In the genomic region with DNA sequence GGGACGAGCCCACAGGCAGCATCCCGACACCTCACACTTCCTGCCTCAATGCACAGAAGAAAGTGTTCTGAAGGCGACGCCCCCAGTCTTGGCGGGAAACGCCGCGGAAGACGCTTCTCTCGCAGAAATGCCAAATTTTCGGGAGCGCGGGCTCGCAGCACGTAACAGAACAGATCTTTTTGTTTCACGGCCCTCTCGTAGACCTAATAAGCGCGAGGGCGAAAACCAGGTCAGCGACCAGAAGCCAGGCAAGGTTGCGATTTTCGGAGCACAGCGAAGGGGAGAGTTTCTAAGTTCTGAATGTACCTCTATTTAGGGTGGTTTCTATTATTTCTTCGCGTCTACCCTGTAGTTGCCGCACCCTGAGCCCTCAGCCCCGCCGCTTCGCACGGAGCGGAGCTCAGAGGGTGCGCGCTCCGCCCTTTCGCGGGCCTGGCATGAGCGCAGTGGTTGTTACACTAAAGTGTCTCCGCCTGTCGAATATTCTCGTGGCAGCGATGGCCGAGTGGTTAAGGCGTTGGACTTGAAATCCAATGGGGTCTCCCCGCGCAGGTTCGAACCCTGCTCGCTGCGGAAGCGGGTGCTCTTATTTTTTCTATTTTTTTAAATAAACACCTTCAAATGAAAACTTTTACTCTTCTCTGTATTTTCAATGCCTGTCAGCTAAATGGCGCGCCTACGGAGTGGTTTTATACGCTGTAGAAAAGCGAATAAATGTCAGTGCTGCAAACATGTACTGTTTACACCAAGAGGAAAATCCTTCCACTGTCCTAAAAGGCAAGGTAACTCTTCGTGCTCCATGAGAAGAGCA, we compare ENCODE assay signal across 8 cellular contexts.
DNase-seq lines count a peak whose midpoint lies in the region; ATAC-seq and TF ChIP-seq lines count a peak whose summit lies in the region.

No MANE protein-coding gene starts in this region.

- CTCF ChIA-PET in naive thymus-derived CD4-positive, alpha-beta T cell (lab: Charles Lee): interaction anchor here (0.9 to 1.2 kb wide), 2 partner anchors 24 to 52 kb away, joined by 3 read pairs; no protein-coding TSS in a partner anchor

- H3K36me3 ChIP-seq in GM23338 (ENCODE audit: insufficient read depth): no peaks in the 10 kb centered on the region
- H3K36me3 ChIP-seq in naive thymus-derived CD4-positive, alpha-beta T cell (ENCODE audit: control insufficient read depth in 2 of 3, insufficient read depth in 3 of 3, low read length in 3 of 3): no peaks in the 10 kb centered on the region

- H3K4me1 Mint-ChIP-seq in GM23338: no peaks in the 10 kb centered on the region
- H3K4me1 Mint-ChIP-seq in activated T-helper 17 cell treated with anti-CD3 and anti-CD28 coated beads, Interleukin-2, amount 50 U/mL, for 72 hours: peaks cover 8% of the 10 kb centered on the region
- H3K4me1 Mint-ChIP-seq in naive thymus-derived CD4-positive, alpha-beta T cell: peaks cover 0 to 37% (median 14%) of the 10 kb centered on the region in 7 donors
- H3K4me1 Mint-ChIP-seq in stimulated activated memory B cell treated with anti-CD40 and anti-IgM and Interleukin-4, amounts not matched to agents 10 μg/mL and 1 μg/mL and 100 μg/mL, for 72 hours: peaks cover 10% of the 10 kb centered on the region

- H3K27me3 Mint-ChIP-seq in GM23338 (ENCODE audit: insufficient read depth, low read depth, poor library complexity): peaks cover 20% of the 10 kb centered on the region
- no peaks in the 10 kb centered on the region for H3K27me3 Mint-ChIP-seq in activated T-helper 17 cell treated with anti-CD3 and anti-CD28 coated beads, Interleukin-2, amount 50 U/mL, for 72 hours
- H3K27me3 Mint-ChIP-seq in naive thymus-derived CD4-positive, alpha-beta T cell: peaks cover 0 to 16% (median 0%) of the 10 kb centered on the region in 5 donors
- no peaks in the 10 kb centered on the region for H3K27me3 Mint-ChIP-seq in stimulated activated memory B cell treated with anti-CD40 and anti-IgM and Interleukin-4, amounts not matched to agents 10 μg/mL and 1 μg/mL and 100 μg/mL, for 72 hours

- H2AFZ ChIP-seq in GM23338: peak overlapping the region; percentile 96

- peak; percentile 70 for DNase-seq in DMS79 (lab: John Stamatoyannopoulos, UW)
- peak; percentile 98 for DNase-seq in GM23338 (ENCODE audit: low spot score)
- DNase-seq in Kasumi-1 (lab: John Stamatoyannopoulos, UW): peak; percentile 98 to 99
- DNase-seq in RKO (ENCODE audit: low spot score): peak; percentile 97
- DNase-seq in fibroblast of mammary gland (ENCODE audit: low read depth): peak; percentile 88
- peak; percentile 96 to 99 (median 98) for DNase-seq in naive thymus-derived CD4-positive, alpha-beta T cell

- H3K4me3 Mint-ChIP-seq in GM23338: peak overlapping the region; percentile 94
- H3K4me3 Mint-ChIP-seq in activated T-helper 17 cell treated with anti-CD3 and anti-CD28 coated beads, Interleukin-2, amount 50 U/mL, for 72 hours: peak overlapping the region; percentile 94
- peak overlapping the region; percentile 81 to 99 (median 94) for H3K4me3 Mint-ChIP-seq in naive thymus-derived CD4-positive, alpha-beta T cell
- peak overlapping the region; percentile 91 for H3K4me3 Mint-ChIP-seq in stimulated activated memory B cell treated with anti-CD40 and anti-IgM and Interleukin-4, amounts not matched to agents 10 μg/mL and 1 μg/mL and 100 μg/mL, for 72 hours

- H3K4me3 ChIP-seq in GM23338 (peak overlapping the region; percentile 70), fibroblast of mammary gland (ENCODE audit: control insufficient read depth, low read depth, low read length) (peak overlapping the region; percentile 88)
- peak overlapping the region; percentile 99 for H3K4me3 ChIP-seq in naive thymus-derived CD4-positive, alpha-beta T cell (ENCODE audit: low read length)

- H3K4me1 ChIP-seq in GM23338 (ENCODE audit: insufficient read depth): no peaks in the 10 kb centered on the region
- peaks cover 4 to 6% of the 10 kb centered on the region in 2 donors for H3K4me1 ChIP-seq in naive thymus-derived CD4-positive, alpha-beta T cell (ENCODE audit: control insufficient read depth in 2 of 2, insufficient read depth in 2 of 2, low read length in 2 of 2)

- H3F3A ChIP-seq in GM23338 (replicated peaks; ENCODE audit: low read depth): peaks cover 3% of the 10 kb centered on the region; the same call in 1 of the 2 replicates

- H3K4me2 ChIP-seq in GM23338: peak overlapping the region; percentile 80

- no peaks in the 10 kb centered on the region for H3K79me2 ChIP-seq in GM23338 (replicated peaks; ENCODE audit: insufficient read depth)

- 0 out of 2 replicates have a peak, but pooled peaks cover 4% of the 10 kb centered on the region for H3K27me3 ChIP-seq in GM23338 (ENCODE audit: insufficient read depth)
- no peaks in the 10 kb centered on the region for H3K27me3 ChIP-seq in naive thymus-derived CD4-positive, alpha-beta T cell (ENCODE audit: control insufficient read depth in 2 of 2, insufficient read depth in 2 of 2, low read length in 2 of 2)

- H3K27ac ChIP-seq in GM23338 (ENCODE audit: low read depth): peak overlapping the region; percentile 87
- peak overlapping the region; percentile 81 for H3K27ac ChIP-seq in naive thymus-derived CD4-positive, alpha-beta T cell (ENCODE audit: low read depth, low read length)

- intact Hi-C loops in naive thymus-derived CD4-positive, alpha-beta T cell (cut with micrococcal nuclease): loop anchor here (1.0 to 5.0 kb wide), 14 partner anchors 16 to 1643 kb away; partner anchors contain the start of genes CCAR1 (in 1 of the 2), CTNNA3 (in 1 of the 2), HERC4 (in 1 of the 2) and RUFY2 (in 1 of the 2)

- TF ChIP-seq CTCF in GM23338 (conservative IDR thresholded peaks at IDR 0.05; ENCODE audit: low read depth in 2 of 2) (no peak), fibroblast of mammary gland (conservative IDR thresholded peaks at IDR 0.05; ENCODE audit: control insufficient read depth, insufficient read depth, low read depth, low read length) (no peak)

- peak; percentile 85 for ATAC-seq in GM23338
- peak; percentile 87 for ATAC-seq in activated T-helper 17 cell treated with anti-CD3 and anti-CD28 coated beads, Interleukin-2, amount 50 U/mL, for 72 hours (replicated peaks)
- ATAC-seq in naive thymus-derived CD4-positive, alpha-beta T cell: peak; percentile 88
- peak; percentile 93 for ATAC-seq in stimulated activated memory B cell treated with anti-CD40 and anti-IgM and Interleukin-4, amounts not matched to agents 10 μg/mL and 1 μg/mL and 100 μg/mL, for 72 hours

- POLR2A ChIA-PET in naive thymus-derived CD4-positive, alpha-beta T cell (lab: Charles Lee): interaction anchor here (0.6 to 2.3 kb wide), 11 partner anchors 9 to 1595 kb away, joined by 3 to 15 read pairs (median 6); partner anchors contain the start of genes DNAJC12, HERC4, HNRNPH3 and PBLD

- peak overlapping the region; percentile 96 for H3K27ac Mint-ChIP-seq in GM23338
- peak overlapping the region; percentile 100 for H3K27ac Mint-ChIP-seq in activated T-helper 17 cell treated with anti-CD3 and anti-CD28 coated beads, Interleukin-2, amount 50 U/mL, for 72 hours
- peak overlapping the region; percentile 95 to 100 (median 100) for H3K27ac Mint-ChIP-seq in naive thymus-derived CD4-positive, alpha-beta T cell
- H3K27ac Mint-ChIP-seq in stimulated activated memory B cell treated with anti-CD40 and anti-IgM and Interleukin-4, amounts not matched to agents 10 μg/mL and 1 μg/mL and 100 μg/mL, for 72 hours: peak overlapping the region; percentile 92

- H4K20me1 ChIP-seq in GM23338 (replicated peaks; ENCODE audit: insufficient read depth): no peaks in the 10 kb centered on the region

- H3K9me3 ChIP-seq in naive thymus-derived CD4-positive, alpha-beta T cell (ENCODE audit: control insufficient read depth in 2 of 3, low read length in 3 of 3): no peaks in the 10 kb centered on the region

- H3K9me3 Mint-ChIP-seq in GM23338: peaks cover 6% of the 10 kb centered on the region; the same call in 2 of the 3 replicates
- no peaks in the 10 kb centered on the region for H3K9me3 Mint-ChIP-seq in activated T-helper 17 cell treated with anti-CD3 and anti-CD28 coated beads, Interleukin-2, amount 50 U/mL, for 72 hours
- H3K9me3 Mint-ChIP-seq in naive thymus-derived CD4-positive, alpha-beta T cell: peaks cover 0 to 12% (median 0%) of the 10 kb centered on the region in 11 donors
- H3K9me3 Mint-ChIP-seq in stimulated activated memory B cell treated with anti-CD40 and anti-IgM and Interleukin-4, amounts not matched to agents 10 μg/mL and 1 μg/mL and 100 μg/mL, for 72 hours: no peaks in the 10 kb centered on the region

- H3K36me3 Mint-ChIP-seq in GM23338 (ENCODE audit: low read depth): peaks cover 4% of the 10 kb centered on the region
- peaks cover 18% of the 10 kb centered on the region for H3K36me3 Mint-ChIP-seq in activated T-helper 17 cell treated with anti-CD3 and anti-CD28 coated beads, Interleukin-2, amount 50 U/mL, for 72 hours (ENCODE audit: low read depth)
- peaks cover 0 to 9% (median 0%) of the 10 kb centered on the region in 5 donors for H3K36me3 Mint-ChIP-seq in naive thymus-derived CD4-positive, alpha-beta T cell
- H3K36me3 Mint-ChIP-seq in stimulated activated memory B cell treated with anti-CD40 and anti-IgM and Interleukin-4, amounts not matched to agents 10 μg/mL and 1 μg/mL and 100 μg/mL, for 72 hours: no peaks in the 10 kb centered on the region

- no peaks in the 10 kb centered on the region; the same call in 1 of the 2 replicates for H3K9me2 ChIP-seq in GM23338 (ENCODE audit: insufficient read depth)

TF ChIP-seq in GM23338, 12 proteins besides CTCF, POLR2A, EP300 and RAD21 (continues in another document):
- TF ChIP-seq POLR2AphosphoS5 (IDR thresholded peaks at IDR 0.05; ENCODE audit: low read depth) (no peak), CREB1 (CRISPR knock-in tag; IDR thresholded peaks at IDR 0.05; ENCODE audit: low read depth) (peak; percentile 73)

Comparison
In these comparisons a context has a peak if more than half of its experiments do, and no peak if none do; other contexts are left out.
1. Peak in every context shown above with its lines: DNase-seq, ATAC-seq, H3K4me3 ChIP-seq and H3K27ac ChIP-seq.